In the genomic region with DNA sequence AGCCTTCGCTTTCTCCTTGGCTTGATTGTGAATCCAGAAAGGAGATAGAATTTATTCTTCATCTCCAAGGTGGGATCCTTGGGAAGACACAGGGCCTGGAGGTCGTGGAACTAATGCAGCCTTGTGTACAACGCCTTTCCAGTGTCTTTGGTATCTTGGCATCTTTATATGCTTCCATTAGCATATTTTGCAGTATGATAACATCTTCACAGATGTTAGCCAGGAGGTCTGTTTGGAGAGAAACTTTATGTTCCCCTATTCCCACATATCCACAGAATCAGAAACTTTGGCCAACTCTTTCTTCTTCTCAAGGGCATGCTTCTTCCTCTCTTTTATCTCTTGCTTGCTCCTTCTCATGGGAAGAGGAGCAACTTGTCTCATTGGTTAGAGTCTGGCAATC, we compare ENCODE assay signal across 22 cellular contexts.
"Had no signal": no experiment of that assay in that cellular context is flagged by ENCODE, and none has a peak within 500 bp of the region (broad histone marks: within the 10 kb centered on the region; RNA-seq: fewer than 3 reads in every experiment).

No MANE protein-coding gene starts in this region.

- H3K27me3 ChIP-seq: MG63, SJSA1 had no signal

- H3K9me3 ChIP-seq: MG63, SJSA1 had no signal

- H3K4me1 ChIP-seq: SJSA1 had no signal

- DNase-seq: IMR-90, KG1, MG63, NCI-H1092, NCI-H1105 treated with DMSO at 0.1 percent for 48 hours, NCI-H1417 treated with DMSO at 0.1 percent for 48 hours, NCI-H146, NCI-H1694 treated with DMSO at 0.1 percent for 48 hours, NCI-H1930, NCI-H2081, NCI-H2107, NCI-H226, NCI-H446, NCI-H510A, NCI-H524 treated with DMSO at 0.1 percent for 48 hours, NCI-H69, NCI-H774, Right ventricle myocardium superior, RPMI8226, SIG-M5 had no signal

- H3K4me3 ChIP-seq: MG63, SJSA1, SK-N-MC had no signal

- H3K27ac ChIP-seq: SJSA1, SK-N-MC had no signal
